In genomic region chr11:66315498-66315885, GRCh38 we compare ENCODE assay signal across 9 cellular contexts. TPM values are rescaled to one million over a fixed set of nuclear protein-coding genes. Genes with fewer than 3 reads are reported as not detected.
A peak's percentile ranks its signal among the peaks of the same experiment; 100 is the strongest.
DNase-seq lines count a peak whose midpoint lies in the region; ATAC-seq and TF ChIP-seq lines count a peak whose summit lies in the region.
"Had no signal": no experiment of that assay in that cellular context is flagged by ENCODE, and none has a peak within 500 bp of the region (broad histone marks: within the 10 kb centered on the region; RNA-seq: fewer than 3 reads in every experiment).

No MANE protein-coding gene starts in this region.

- no peaks in the 10 kb centered on the region for H3K36me3 ChIP-seq in thoracic aorta

- H3K4me1 Mint-ChIP-seq in activated CD4-positive, alpha-beta T cell treated with anti-CD3 and anti-CD28 coated beads, Interleukin-2, amount 10 ng/mL, durations not matched to agents 7 days and 5 days: peaks cover 68% of the 10 kb centered on the region
- H3K4me1 Mint-ChIP-seq in brain (peaks cover 53% of the 10 kb centered on the region), mesothelial cell of epicardium (peaks cover 48% of the 10 kb centered on the region)

- H3K4me3 Mint-ChIP-seq in activated CD4-positive, alpha-beta T cell treated with anti-CD3 and anti-CD28 coated beads, Interleukin-2, amount 10 ng/mL, durations not matched to agents 7 days and 5 days: peak overlapping the region; percentile 40
- peak overlapping the region in 4 of 5 experiments; percentile 38 to 82 (median 63) for H3K4me3 Mint-ChIP-seq in brain
- peak overlapping the region; percentile 84 for H3K4me3 Mint-ChIP-seq in mesothelial cell of epicardium

- CTCF ChIA-PET in activated CD4-positive, alpha-beta T cell treated with anti-CD3 and anti-CD28 coated beads, Interleukin-2, amount 10 ng/mL, durations not matched to agents 7 days and 5 days (lab: Charles Lee): interaction anchor here (0.9 to 3.8 kb wide), 4 partner anchors 10 to 73 kb away, joined by 3 to 17 read pairs (median 4); partner anchors contain the start of gene RIN1

- H3K27ac Mint-ChIP-seq in activated CD4-positive, alpha-beta T cell treated with anti-CD3 and anti-CD28 coated beads, Interleukin-2, amount 10 ng/mL, durations not matched to agents 7 days and 5 days: peak overlapping the region; percentile 82
- peak overlapping the region; percentile 1 to 73 (median 63) for H3K27ac Mint-ChIP-seq in brain
- peak overlapping the region; percentile 89 for H3K27ac Mint-ChIP-seq in mesothelial cell of epicardium

- TF ChIP-seq CTCF in brain (conservative IDR thresholded peaks at IDR 0.05) (no peak), mesothelial cell of epicardium (IDR thresholded peaks at IDR 0.05; ENCODE audit: unreplicated experiment) (no peak), thoracic aorta (IDR thresholded peaks at IDR 0.05) (no peak)

- no peak overlapping the region for H3K27ac ChIP-seq in thoracic aorta

- H3K9me3 Mint-ChIP-seq in activated CD4-positive, alpha-beta T cell treated with anti-CD3 and anti-CD28 coated beads, Interleukin-2, amount 10 ng/mL, durations not matched to agents 7 days and 5 days: peaks cover 6% of the 10 kb centered on the region
- H3K9me3 Mint-ChIP-seq in brain (peaks cover 5 to 12% (median 11%) of the 10 kb centered on the region in 5 experiments), mesothelial cell of epicardium (peaks cover 6% of the 10 kb centered on the region)

- DNase-seq in activated CD4-positive, alpha-beta T cell treated with anti-CD3 and anti-CD28 coated beads, Interleukin-2, amount 10 ng/mL, durations not matched to agents 7 days and 5 days: no peak
- DNase-seq in activated CD4-positive, alpha-beta T cell treated with anti-CD3 and anti-CD28 coated beads, Interleukin-2, amount 50 U/mL, for 1 hour: no peak
- DNase-seq in mesothelial cell of epicardium (ENCODE audit: low spot score in 2 of 2, unreplicated experiment in 2 of 2) (no peak), thoracic aorta (ENCODE audit: low spot score) (no peak), Kasumi-1 (lab: John Stamatoyannopoulos, UW) (no peak)

- H3K4me1 ChIP-seq in thoracic aorta (ENCODE audit: control insufficient read depth in 1 of 2, low read depth in 2 of 2): peaks cover 11 to 38% of the 10 kb centered on the region in 2 donors

- POLR2A ChIA-PET in activated CD4-positive, alpha-beta T cell treated with anti-CD3 and anti-CD28 coated beads, Interleukin-2, amount 10 ng/mL, durations not matched to agents 7 days and 5 days (lab: Charles Lee): no interaction called here

- H3K4me3 ChIP-seq in thoracic aorta: peak overlapping the region; percentile 71

- H3K27me3 ChIP-seq in thoracic aorta (replicated peaks; ENCODE audit: insufficient read depth): peaks cover 5% of the 10 kb centered on the region

- H3K36me3 Mint-ChIP-seq in activated CD4-positive, alpha-beta T cell treated with anti-CD3 and anti-CD28 coated beads, Interleukin-2, amount 10 ng/mL, durations not matched to agents 7 days and 5 days (ENCODE audit: low read depth): peaks cover 10% of the 10 kb centered on the region
- H3K36me3 Mint-ChIP-seq in brain (no peaks in the 10 kb centered on the region), mesothelial cell of epicardium (no peaks in the 10 kb centered on the region)

- ATAC-seq in thoracic aorta (ENCODE audit: insufficient number of reproducible peaks, low FRiP score, low read depth) (no peak), GM21717 (IDR thresholded peaks at IDR 0.05; ENCODE audit: unreplicated experiment) (no peak), GM19023 (IDR thresholded peaks at IDR 0.05; ENCODE audit: unreplicated experiment) (no peak)
- ATAC-seq: Panc1 had no signal

- H3K9me3 ChIP-seq in thoracic aorta: no peaks in the 10 kb centered on the region

- no peaks in the 10 kb centered on the region for H3K27me3 Mint-ChIP-seq in activated CD4-positive, alpha-beta T cell treated with anti-CD3 and anti-CD28 coated beads, Interleukin-2, amount 10 ng/mL, durations not matched to agents 7 days and 5 days
- H3K27me3 Mint-ChIP-seq in brain: peaks cover 15% of the 10 kb centered on the region
- H3K27me3 Mint-ChIP-seq in mesothelial cell of epicardium (ENCODE audit: low read depth): no peaks in the 10 kb centered on the region

RNA-seq across cellular contexts. Expression of gene CD248, which starts 1.4 kb away (rescaled TPM):
- total RNA-seq in activated CD4-positive, alpha-beta T cell treated with anti-CD3 and anti-CD28 coated beads, Interleukin-2, amount 10 ng/mL, durations not matched to agents 7 days and 5 days: 1 to 10 TPM; 2.4 to 2.5 TPM
- polyA plus RNA-seq in brain (ENCODE audit: insufficient read depth, low read depth, low replicate concordance): 14.3 TPM
- total RNA-seq in mesothelial cell of epicardium (95.2 to 102 TPM (median 97.9 TPM) in 3 replicates), thoracic aorta (10 to 100 TPM; 22.9 to 32.4 TPM)

RNA-seq across cellular contexts. Expression of gene RIN1, which starts 20.7 kb away (rescaled TPM):
- 1 to 10 TPM; 1.1 to 1.6 TPM for total RNA-seq in activated CD4-positive, alpha-beta T cell treated with anti-CD3 and anti-CD28 coated beads, Interleukin-2, amount 10 ng/mL, durations not matched to agents 7 days and 5 days
- polyA plus RNA-seq in brain (ENCODE audit: insufficient read depth, low read depth, low replicate concordance): 3.2 TPM
- 6.7 to 7.1 TPM (median 7.0 TPM) in 3 replicates for total RNA-seq in mesothelial cell of epicardium
- total RNA-seq in thoracic aorta: 1 to 10 TPM; 7.7 to 7.8 TPM

RNA-seq across cellular contexts. Expression of gene TMEM151A, which starts 23.8 kb away (rescaled TPM):
- total RNA-seq in activated CD4-positive, alpha-beta T cell treated with anti-CD3 and anti-CD28 coated beads, Interleukin-2, amount 10 ng/mL, durations not matched to agents 7 days and 5 days: not detected
- polyA plus RNA-seq in brain (ENCODE audit: insufficient read depth, low read depth, low replicate concordance): 54.6 TPM
- total RNA-seq in mesothelial cell of epicardium (1.3 to 1.8 TPM (median 1.6 TPM) in 3 replicates), thoracic aorta (under 1 TPM in 1 of 2 donors, not detected in 1; 0.27 TPM)

RNA-seq across cellular contexts. Expression of gene YIF1A, which starts 26.5 kb away (rescaled TPM):
- total RNA-seq in activated CD4-positive, alpha-beta T cell treated with anti-CD3 and anti-CD28 coated beads, Interleukin-2, amount 10 ng/mL, durations not matched to agents 7 days and 5 days: 10 to 100 TPM; 39.1 to 45.4 TPM
- polyA plus RNA-seq in brain (ENCODE audit: insufficient read depth, low read depth, low replicate concordance): 118 TPM
- 66.8 to 74.0 TPM (median 71.2 TPM) in 3 replicates for total RNA-seq in mesothelial cell of epicardium
- 100 to 1,000 TPM in 1 of 2 donors, 10 to 100 TPM in 1; 65.4 to 155 TPM for total RNA-seq in thoracic aorta

RNA-seq across cellular contexts. Expression of gene BRMS1, which starts 29.4 kb away (rescaled TPM):
- total RNA-seq in activated CD4-positive, alpha-beta T cell treated with anti-CD3 and anti-CD28 coated beads, Interleukin-2, amount 10 ng/mL, durations not matched to agents 7 days and 5 days: 10 to 100 TPM; 47.4 to 48.0 TPM
- 67.0 TPM for polyA plus RNA-seq in brain (ENCODE audit: insufficient read depth, low read depth, low replicate concordance)
- total RNA-seq in mesothelial cell of epicardium: 25.0 to 27.1 TPM (median 26.5 TPM) in 3 replicates
- 10 to 100 TPM; 35.0 to 48.1 TPM for total RNA-seq in thoracic aorta

Comparison
In these comparisons a context has a peak if more than half of its experiments do, and no peak if none do; other contexts are left out.
1. RNA of gene CD248, which starts 1.4 kb away (total RNA-seq): 95.2 to 102 TPM in mesothelial cell of epicardium and 22.9 to 32.4 TPM in thoracic aorta; 2.4 to 2.5 TPM in activated CD4-positive, alpha-beta T cell treated with anti-CD3 and anti-CD28 coated beads, Interleukin-2, amount 10 ng/mL, durations not matched to agents 7 days and 5 days; every median in the first group is over 4 times any median in the second.
2. Peak in every context shown above with its lines, with median percentiles within 50 percentile points of each other: H3K27ac Mint-ChIP-seq and H3K4me3 Mint-ChIP-seq.